In genomic region chr6:45416700-45417099, GRCh38 we compare ENCODE assay signal across 22 cellular contexts. TPM values are rescaled to one million over a fixed set of nuclear protein-coding genes. Genes with fewer than 3 reads are reported as not detected.
DNase-seq lines count a peak whose midpoint lies in the region; ATAC-seq and TF ChIP-seq lines count a peak whose summit lies in the region.
"Had no signal": no experiment of that assay in that cellular context is flagged by ENCODE, and none has a peak within 500 bp of the region (broad histone marks: within the 10 kb centered on the region; RNA-seq: fewer than 3 reads in every experiment).

No MANE protein-coding gene starts in this region.

- DNase-seq in DMS79 (lab: John Stamatoyannopoulos, UW) (peak; percentile 34), HEK293T (ENCODE audit: extremely low spot score) (peak; percentile 45), NCI-H526 treated with DMSO at 0.1 percent for 48 hours (lab: John Stamatoyannopoulos, UW) (peak; percentile 92), fibroblast of villous mesenchyme (ENCODE audit: low read depth) (peak; percentile 70), brain microvascular endothelial cell (no peak), H7 (no peak), T-helper 17 cell (no peak)
- DNase-seq in activated effector memory CD4-positive, alpha-beta T cell treated with Interleukin-2 at 50 U/mL for 16 hours: no peak
- DNase-seq: amniotic stem cell; effector memory CD4-positive, alpha-beta T cell; naive B cell; NCI-H69; ovary; right lobe of liver; stimulated activated CD4-positive, alpha-beta T cell treated with anti-CD3 and anti-CD28 coated beads, Interleukin-15, amount 100 ng/mL, for 24 hours; stomach; tibial artery had no signal

- H3K27ac ChIP-seq in brain microvascular endothelial cell: no peak overlapping the region
- H3K27ac ChIP-seq: C4-2B, hepatocyte, ovary, right lobe of liver, stomach, tibial artery had no signal

- H3K27me3 ChIP-seq in brain microvascular endothelial cell (replicated peaks) (no peaks in the 10 kb centered on the region), H7 (ENCODE audit: control insufficient read depth, insufficient read depth, low read length) (peaks cover 38% of the 10 kb centered on the region)
- H3K27me3 ChIP-seq: ovary had no signal

- POLR2A ChIA-PET in HEK293T (lab: Yijun Ruan, JAX): no interaction called here

- no peak overlapping the region for H3K27ac Mint-ChIP-seq in T-helper 17 cell
- H3K27ac Mint-ChIP-seq: naive B cell, WTC11 had no signal

- H3K4me3 ChIP-seq in fibroblast of villous mesenchyme (ENCODE audit: low read depth, low read length): no peak overlapping the region
- no peak overlapping the region for H3K4me3 ChIP-seq in brain microvascular endothelial cell (ENCODE audit: low read depth, low read length)
- no peak overlapping the region for H3K4me3 ChIP-seq in H7 (ENCODE audit: insufficient read depth, low read depth, low read length)
- H3K4me3 ChIP-seq: hepatocyte, K562, ovary, right lobe of liver, stomach, tibial artery had no signal

- H3K4me3 Mint-ChIP-seq in T-helper 17 cell: no peak overlapping the region
- H3K4me3 Mint-ChIP-seq: naive B cell, WTC11 had no signal

- no peaks in the 10 kb centered on the region for H3K9me3 ChIP-seq in T-helper 17 cell (ENCODE audit: control insufficient read depth, low read length, poor library complexity, severe bottlenecking)
- H3K9me3 ChIP-seq: ovary, right lobe of liver, stomach, tibial artery had no signal

- peaks cover 23% of the 10 kb centered on the region for H3K4me1 Mint-ChIP-seq in T-helper 17 cell

- no peak for ATAC-seq in T-helper 17 cell
- ATAC-seq: K562, left lobe of liver, right lobe of liver, WTC11 had no signal

- CTCF ChIA-PET in HEK293T (lab: Yijun Ruan, JAX): no interaction called here

- in situ Hi-C loops in brain microvascular endothelial cell (cut with HindIII; ENCODE audit: low pct_ligation_motif_present, low sequenced_read_pairs): no loop called here

- H3K36me3 ChIP-seq in brain microvascular endothelial cell (replicated peaks): no peaks in the 10 kb centered on the region
- H3K36me3 ChIP-seq in H7 (replicated peaks; ENCODE audit: control insufficient read depth, insufficient read depth, low read length): no peaks in the 10 kb centered on the region
- H3K36me3 ChIP-seq: ovary, right lobe of liver, stomach, tibial artery had no signal

- peaks cover 2% of the 10 kb centered on the region for H3K36me3 Mint-ChIP-seq in T-helper 17 cell (ENCODE audit: low read depth)
- H3K36me3 Mint-ChIP-seq: WTC11 had no signal

- H3K27me3 Mint-ChIP-seq in T-helper 17 cell: peaks cover 6% of the 10 kb centered on the region

- TF ChIP-seq CTCF in fibroblast of villous mesenchyme (IDR thresholded peaks at IDR 0.05; ENCODE audit: insufficient read depth, low read depth, low read length) (no peak), brain microvascular endothelial cell (IDR thresholded peaks at IDR 0.05; ENCODE audit: low read depth, low read length, missing control alignments) (no peak)

TF ChIP-seq in HEK293T, 16 proteins besides CTCF, POLR2A, EP300 and RAD21:
- TF ChIP-seq LEF1 (IDR thresholded peaks at IDR 0.05; ENCODE audit: borderline replicate concordance) (no peak), NFRKB (IDR thresholded peaks at IDR 0.05) (no peak), FOXM1 (IDR thresholded peaks at IDR 0.05; ENCODE audit: borderline replicate concordance) (0 out of 2 replicates have a peak, but pooled peaks have one; percentile 29), HDGF (IDR thresholded peaks at IDR 0.05; ENCODE audit: borderline replicate concordance) (no peak), ARNT (IDR thresholded peaks at IDR 0.05) (peak; percentile 62; the same call in 1 of the 2 replicates), FOXK2 (IDR thresholded peaks at IDR 0.05) (no peak), SP1 (IDR thresholded peaks at IDR 0.05) (no peak), SUZ12 (IDR thresholded peaks at IDR 0.05) (no peak), ELF4 (IDR thresholded peaks at IDR 0.05) (no peak), BHLHE40 (IDR thresholded peaks at IDR 0.05; ENCODE audit: borderline replicate concordance) (no peak), TARDBP (IDR thresholded peaks at IDR 0.05) (no peak), ZNF384 (IDR thresholded peaks at IDR 0.05) (no peak), CTBP1 (IDR thresholded peaks at IDR 0.05; ENCODE audit: borderline replicate concordance) (peak; percentile 95), L3MBTL2 (conservative IDR thresholded peaks at IDR 0.05) (no peak), PKNOX1 (IDR thresholded peaks at IDR 0.05) (peak; percentile 66)
TF ChIP-seq in HEK293T: peak in this region for 4.

RNA-seq across cellular contexts. Expression of gene SUPT3H, which starts 39.0 kb away (rescaled TPM):
- 7.8 and 10.0 TPM in 2 replicates for total RNA-seq in fibroblast of villous mesenchyme
- total RNA-seq in H7 (2014; rRNA removed; shearing (Covaris generic)): 9.2 and 13.3 TPM in 2 replicates
- 10 to 100 TPM; 10.8 to 17.6 TPM for total RNA-seq in T-helper 17 cell

Comparison
In these comparisons a context has a peak if more than half of its experiments do, and no peak if none do; other contexts are left out.
1. DNase-seq: peak in DMS79 (single experiment), HEK293T (single experiment), NCI-H526 treated with DMSO at 0.1 percent for 48 hours (single experiment) and fibroblast of villous mesenchyme (single experiment); none in activated effector memory CD4-positive, alpha-beta T cell treated with Interleukin-2 at 50 U/mL for 16 hours (single experiment), brain microvascular endothelial cell (single experiment), H7 (single experiment) and T-helper 17 cell (0 of 3).